In genomic region chr4:16585053-16585452, GRCh38 we compare ENCODE assay signal across 36 cellular contexts.
"Had no signal": no experiment of that assay in that cellular context is flagged by ENCODE, and none has a peak within 500 bp of the region (broad histone marks: within the 10 kb centered on the region; RNA-seq: fewer than 3 reads in every experiment).

No MANE protein-coding gene starts in this region.

- H3K36me3 Mint-ChIP-seq: activated CD4-positive, alpha-beta memory T cell treated with anti-CD3 and anti-CD28 coated beads for 36 hours; activated naive CD4-positive, alpha-beta T cell treated with anti-CD3 and anti-CD28 coated beads, Interleukin-2, amount 50 U/mL, for 72 hours; activated naive CD8-positive, alpha-beta T cell treated with anti-CD3 and anti-CD28 coated beads for 36 hours had no signal

- H3K4me3 Mint-ChIP-seq: activated B cell treated with CpG ODN at 0.5 μM for 24 hours; activated CD4-positive, alpha-beta memory T cell treated with anti-CD3 and anti-CD28 coated beads for 36 hours; activated CD4-positive, alpha-beta T cell treated with anti-CD3 and anti-CD28 coated beads, Interleukin-2, amount 10 ng/mL, durations not matched to agents 24 days and 14 days; activated CD8-positive, alpha-beta T cell treated with anti-CD3 and anti-CD28 coated beads for 36 hours; activated naive CD4-positive, alpha-beta T cell treated with anti-CD3 and anti-CD28 coated beads for 36 hours; activated naive CD8-positive, alpha-beta T cell treated with anti-CD3 and anti-CD28 coated beads for 36 hours; activated T-cell treated with anti-CD3 and anti-CD28 coated beads, Interleukin-2, amount 50 U/mL, for 4 hours; activated T-cell treated with anti-CD3 and anti-CD28 coated beads, Interleukin-2, amount 50 U/mL, for 72 hours; activated T-helper 1 cell treated with anti-CD3 and anti-CD28 coated beads, Interleukin-12 subunit alpha, Interleukin-12 subunit beta, Interleukin-2, Interleukin-4 antibody, amounts not matched to agents 30 ng/mL and 10 ng/mL and 1 ng/mL, durations not matched to agents 14 hours and 24 hours and 36 hours; activated T-helper 17 cell treated with anti-CD3 and anti-CD28 coated beads, Interleukin-2, amount 50 U/mL, for 72 hours; T-helper 1 cell treated with Interleukin-12 subunit alpha and Interleukin-12 subunit beta and Interleukin-4 antibody, amounts not matched to agents 30 μg/mL and 1 μg/mL, for 36 hours; T-helper 2 cell treated with Interferon-gamma antibody and Interleukin-4, amounts not matched to agents 5 μg/mL and 100 μg/mL, for 36 hours had no signal

- H3K4me1 ChIP-seq: body of pancreas, breast epithelium had no signal

- H3K9me3 ChIP-seq: adrenal gland, body of pancreas, breast epithelium had no signal

- H3K4me3 ChIP-seq: adrenal gland, body of pancreas, breast epithelium had no signal

- H3K27ac ChIP-seq: adrenal gland, body of pancreas, brain microvascular endothelial cell, breast epithelium, VCaP had no signal

- H3K36me3 ChIP-seq: adrenal gland, brain microvascular endothelial cell, breast epithelium had no signal

- DNase-seq: activated B cell treated with CpG ODN at 0.5 μM for 24 hours; activated CD4-positive, alpha-beta memory T cell treated with anti-CD3 and anti-CD28 coated beads for 36 hours; activated CD4-positive, alpha-beta T cell treated with anti-CD3 and anti-CD28 coated beads for 4 hours; activated CD4-positive, alpha-beta T cell treated with anti-CD3 and anti-CD28 coated beads, Interleukin-2, amount 10 ng/mL, durations not matched to agents 24 days and 14 days; activated CD4-positive, alpha-beta T cell treated with anti-CD3 and anti-CD28 coated beads, Interleukin-2, amount 50 U/mL, for 1 hour; activated CD4-positive, alpha-beta T cell treated with anti-CD3 and anti-CD28 coated beads, Interleukin-2, amount 50 U/mL, for 4 hours; activated CD4-positive, CD25-positive, alpha-beta regulatory T cell treated with anti-CD3 and anti-CD28 coated beads, Interleukin-2, amount 50 U/mL, for 72 hours; activated CD8-positive, alpha-beta memory T cell treated with anti-CD3 and anti-CD28 coated beads, Interleukin-2, amount 50 U/mL, for 4 hours; activated CD8-positive, alpha-beta T cell treated with anti-CD3 and anti-CD28 coated beads for 36 hours; activated effector memory CD4-positive, alpha-beta T cell treated with anti-CD3 and anti-CD28 coated beads, Interleukin-2, amount 50 U/mL, for 16 hours; activated gamma-delta T cell treated with Interleukin-2 at 50 U/mL for 16 hours; activated naive CD4-positive, alpha-beta T cell; activated naive CD4-positive, alpha-beta T cell treated with anti-CD3 and anti-CD28 coated beads for 36 hours; activated naive CD4-positive, alpha-beta T cell treated with anti-CD3 and anti-CD28 coated beads, Interleukin-2, amount 50 U/mL, for 16 hours; activated naive CD8-positive, alpha-beta T cell treated with anti-CD3 and anti-CD28 coated beads for 36 hours; activated T-cell treated with anti-CD3 and anti-CD28 coated beads for 4 hours; activated T-cell treated with anti-CD3 and anti-CD28 coated beads, Interleukin-2, amount 50 U/mL, for 1 hour; activated T-cell treated with anti-CD3 and anti-CD28 coated beads, Interleukin-2, amount 50 U/mL, for 4 hours; activated T-cell treated with anti-CD3 and anti-CD28 coated beads, Interleukin-2, amount 50 U/mL, for 72 hours; adrenal gland; amniotic stem cell; aorta; body of pancreas; brain microvascular endothelial cell; central memory CD4-positive, alpha-beta T cell; SW 1271; T-helper 1 cell; T-helper 2 cell; T-helper 9 cell had no signal

- H3K4me1 Mint-ChIP-seq: activated B cell treated with CpG ODN at 0.5 μM for 24 hours; activated CD4-positive, alpha-beta T cell treated with anti-CD3 and anti-CD28 coated beads, Interleukin-2, amount 10 ng/mL, durations not matched to agents 24 days and 14 days; activated naive CD8-positive, alpha-beta T cell treated with anti-CD3 and anti-CD28 coated beads for 36 hours; activated T-helper 17 cell treated with anti-CD3 and anti-CD28 coated beads, Interleukin-2, amount 50 U/mL, for 72 hours had no signal

- H3K27me3 Mint-ChIP-seq: activated B cell treated with CpG ODN at 0.5 μM for 24 hours; activated CD4-positive, alpha-beta memory T cell treated with anti-CD3 and anti-CD28 coated beads for 36 hours; activated CD4-positive, alpha-beta T cell treated with anti-CD3 and anti-CD28 coated beads, Interleukin-2, amount 10 ng/mL, durations not matched to agents 24 days and 14 days; activated naive CD8-positive, alpha-beta T cell treated with anti-CD3 and anti-CD28 coated beads for 36 hours; activated T-helper 17 cell treated with anti-CD3 and anti-CD28 coated beads, Interleukin-2, amount 50 U/mL, for 72 hours had no signal

- ATAC-seq: activated CD8-positive, alpha-beta T cell treated with anti-CD3 and anti-CD28 coated beads for 36 hours; activated naive CD4-positive, alpha-beta T cell treated with anti-CD3 and anti-CD28 coated beads, Interleukin-2, amount 50 U/mL, for 72 hours; activated T-cell treated with anti-CD3 and anti-CD28 coated beads, Interleukin-2, amount 50 U/mL, for 4 hours; activated T-cell treated with anti-CD3 and anti-CD28 coated beads, Interleukin-2, amount 50 U/mL, for 72 hours; activated T-helper 17 cell treated with anti-CD3 and anti-CD28 coated beads, Interleukin-2, amount 50 U/mL, for 72 hours; body of pancreas had no signal

- H3K27ac Mint-ChIP-seq: activated B cell treated with CpG ODN at 0.5 μM for 24 hours; activated CD4-positive, alpha-beta memory T cell treated with anti-CD3 and anti-CD28 coated beads for 36 hours; activated CD4-positive, alpha-beta T cell treated with anti-CD3 and anti-CD28 coated beads, Interleukin-2, amount 10 ng/mL, durations not matched to agents 24 days and 14 days; activated CD8-positive, alpha-beta T cell treated with anti-CD3 and anti-CD28 coated beads for 36 hours; activated naive CD4-positive, alpha-beta T cell treated with anti-CD3 and anti-CD28 coated beads for 36 hours; activated naive CD4-positive, alpha-beta T cell treated with anti-CD3 and anti-CD28 coated beads, Interleukin-2, amount 50 U/mL, for 72 hours; activated naive CD8-positive, alpha-beta T cell treated with anti-CD3 and anti-CD28 coated beads for 36 hours; activated T-cell treated with anti-CD3 and anti-CD28 coated beads, Interleukin-2, amount 50 U/mL, for 72 hours; activated T-helper 1 cell treated with anti-CD3 and anti-CD28 coated beads, Interleukin-12 subunit alpha, Interleukin-12 subunit beta, Interleukin-2, Interleukin-4 antibody, amounts not matched to agents 30 ng/mL and 10 ng/mL and 1 ng/mL, durations not matched to agents 14 hours and 24 hours and 36 hours; activated T-helper 17 cell treated with anti-CD3 and anti-CD28 coated beads, Interleukin-2, amount 50 U/mL, for 72 hours; T-helper 1 cell treated with Interleukin-12 subunit alpha and Interleukin-12 subunit beta and Interleukin-4 antibody, amounts not matched to agents 30 μg/mL and 1 μg/mL, for 36 hours; T-helper 2 cell treated with Interferon-gamma antibody and Interleukin-4, amounts not matched to agents 5 μg/mL and 100 μg/mL, for 36 hours had no signal

- H3K9me3 Mint-ChIP-seq: activated B cell treated with CpG ODN at 0.5 μM for 24 hours; activated CD4-positive, alpha-beta memory T cell treated with anti-CD3 and anti-CD28 coated beads for 36 hours; activated CD4-positive, alpha-beta T cell treated with anti-CD3 and anti-CD28 coated beads, Interleukin-2, amount 10 ng/mL, durations not matched to agents 24 days and 14 days; activated CD8-positive, alpha-beta T cell treated with anti-CD3 and anti-CD28 coated beads for 36 hours; activated naive CD4-positive, alpha-beta T cell treated with anti-CD3 and anti-CD28 coated beads for 36 hours; activated naive CD8-positive, alpha-beta T cell treated with anti-CD3 and anti-CD28 coated beads for 36 hours; activated T-helper 1 cell treated with anti-CD3 and anti-CD28 coated beads, Interleukin-12 subunit alpha, Interleukin-12 subunit beta, Interleukin-2, Interleukin-4 antibody, amounts not matched to agents 30 ng/mL and 10 ng/mL and 1 ng/mL, durations not matched to agents 14 hours and 24 hours and 36 hours; activated T-helper 17 cell treated with anti-CD3 and anti-CD28 coated beads, Interleukin-2, amount 50 U/mL, for 72 hours; T-helper 1 cell treated with Interleukin-12 subunit alpha and Interleukin-12 subunit beta and Interleukin-4 antibody, amounts not matched to agents 30 μg/mL and 1 μg/mL, for 36 hours; T-helper 2 cell treated with Interferon-gamma antibody and Interleukin-4, amounts not matched to agents 5 μg/mL and 100 μg/mL, for 36 hours had no signal

- H3K27me3 ChIP-seq: adrenal gland, body of pancreas, brain microvascular endothelial cell, breast epithelium had no signal
